In genomic region chr19:3838661-3839060, GRCh38 we compare ENCODE assay signal across 1 cellular context.
TF ChIP-seq lines count a peak whose summit lies in the region.

No MANE protein-coding gene starts in this region.

TF ChIP-seq in K562, 482 proteins besides CTCF, POLR2A, EP300 and RAD21:
- TF ChIP-seq MAX (CRISPR knock-in tag; IDR thresholded peaks at IDR 0.05) (peak; percentile 54; the same call in 1 of the 2 replicates), FOXJ2 (tag; IDR thresholded peaks at IDR 0.05) (no peak)
